In genomic region chrX:136146614-136147319, GRCh38 we compare ENCODE assay signal across 8 cellular contexts. TPM values are rescaled to one million over a fixed set of nuclear protein-coding genes. Genes with fewer than 3 reads are reported as not detected.
DNase-seq lines count a peak whose midpoint lies in the region; ATAC-seq and TF ChIP-seq lines count a peak whose summit lies in the region.

No MANE protein-coding gene starts in this region.

- peak overlapping the region; percentile 76 for H3K4me3 Mint-ChIP-seq in MCF 10A (ENCODE audit: unreplicated experiment)

- no peaks in the 10 kb centered on the region for H3K9me3 ChIP-seq in GM23248 (ENCODE audit: low read depth)
- H3K9me3 ChIP-seq in left lung: no peaks in the 10 kb centered on the region

- no peak overlapping the region for H3K27ac ChIP-seq in GM23248
- peak overlapping the region; percentile 75 for H3K27ac ChIP-seq in RWPE1
- peak overlapping the region in 1 of 2 donors; percentile 61 for H3K27ac ChIP-seq in left lung

- in situ Hi-C loops in GM23248 (cut with MboI): no loop called here

- H3K27me3 ChIP-seq in GM23248 (replicated peaks; ENCODE audit: insufficient read depth) (no peaks in the 10 kb centered on the region), left lung (peaks cover 8 to 14% of the 10 kb centered on the region in 2 donors)

- H3K4me3 ChIP-seq in GM23248 (peak overlapping the region; percentile 68), left lung (peak overlapping the region; percentile 33 to 47)

- peak overlapping the region; percentile 53 for H3K4me2 ChIP-seq in GM23248 (ENCODE audit: unreplicated experiment)

- no peak for TF ChIP-seq CTCF in RWPE1 (conservative IDR thresholded peaks at IDR 0.05; ENCODE audit: low read depth)
- TF ChIP-seq CTCF in MCF 10A (IDR thresholded peaks at IDR 0.05; ENCODE audit: unreplicated experiment): no peak
- no peak for TF ChIP-seq CTCF in left lung (IDR thresholded peaks at IDR 0.05)

- peaks cover 46% of the 10 kb centered on the region for H3K27me3 Mint-ChIP-seq in MCF 10A (ENCODE audit: insufficient read depth, unreplicated experiment)

- H2AFZ ChIP-seq in GM23248: peak overlapping the region; percentile 81

- H3K79me2 ChIP-seq in GM23248 (ENCODE audit: insufficient read depth): no peaks in the 10 kb centered on the region

- H3K9me2 ChIP-seq in GM23248 (ENCODE audit: insufficient read depth): no peaks in the 10 kb centered on the region

- H3K4me1 ChIP-seq in GM23248 (ENCODE audit: insufficient read depth) (no peaks in the 10 kb centered on the region), left lung (no peaks in the 10 kb centered on the region)

- CTCF ChIA-PET in RWPE1 (lab: Yijun Ruan, JAX): no interaction called here
- CTCF ChIA-PET in MCF 10A (lab: Yijun Ruan, JAX): interaction anchor here (0.7 kb wide), 1 partner anchor 116 kb away, joined by 3 read pairs; no protein-coding TSS in a partner anchor

- no peaks in the 10 kb centered on the region for H3K9me3 Mint-ChIP-seq in MCF 10A (ENCODE audit: unreplicated experiment)

- peaks cover 7% of the 10 kb centered on the region for H3K4me1 Mint-ChIP-seq in MCF 10A (ENCODE audit: insufficient read depth, unreplicated experiment)

- peak; percentile 17 for ATAC-seq in left lung

- DNase-seq in GM23248: peak; percentile 25
- DNase-seq in RWPE1 (ENCODE audit: low spot score): no peak
- DNase-seq in MCF 10A (ENCODE audit: unreplicated experiment): peak; percentile 3
- peak in 1 of 2 donors; percentile 66 for DNase-seq in left lung
- peak; percentile 39 for DNase-seq in stimulated activated CD8-positive, alpha-beta memory T cell treated with anti-CD3 and anti-CD28 coated beads, Interleukin-4, amount 100 ng/mL, for 48 hours
- no peak for DNase-seq in COLO668 (lab: John Stamatoyannopoulos, UW; ENCODE audit: unreplicated experiment)
- DNase-seq in T-helper 9 cell: no peak
- DNase-seq in NCI-H2029 treated with DMSO at 0.1 percent for 48 hours (lab: John Stamatoyannopoulos, UW): no peak

- no peaks in the 10 kb centered on the region for H4K20me1 ChIP-seq in GM23248 (ENCODE audit: insufficient read depth)

- H3K9ac ChIP-seq in GM23248: peak overlapping the region; percentile 64

- no peaks in the 10 kb centered on the region for H3K36me3 ChIP-seq in GM23248 (ENCODE audit: low read depth)
- H3K36me3 ChIP-seq in left lung: no peaks in the 10 kb centered on the region

- POLR2A ChIA-PET in RWPE1 (lab: Yijun Ruan, JAX; ENCODE audit: low non-redundant PET): no interaction called here
- POLR2A ChIA-PET in MCF 10A (lab: Yijun Ruan, JAX): interaction anchor here (0.6 to 0.7 kb wide), 2 partner anchors 16 to 56 kb away, joined by 3 read pairs; no protein-coding TSS in a partner anchor

- 2 to 5% methylated on average over 15 to 39 of the region's 60 CpGs for WGBS in GM23248 (ENCODE audit: low coverage in 1 of 2, low lambda C conversion rate in 2 of 2, missing lambda C conversion rate in 2 of 2), 2 experiments

- BruUV-seq in MCF 10A (replicated peaks; lab: Mats Ljungman, UMichigan): no TSS peak

- H3F3A ChIP-seq in GM23248 (ENCODE audit: insufficient read depth): no peaks in the 10 kb centered on the region

- intact Hi-C loops in MCF 10A (cut with micrococcal nuclease) (no loop called here), left lung (cut with DNase I) (no loop called here)

- H3K36me3 Mint-ChIP-seq in MCF 10A (ENCODE audit: insufficient read depth, unreplicated experiment): no peaks in the 10 kb centered on the region

- H3K27ac Mint-ChIP-seq in MCF 10A (ENCODE audit: low read depth, unreplicated experiment): peak overlapping the region; percentile 81

RNA-seq across cellular contexts. Expression of gene FHL1, which starts 0.6 kb away (rescaled TPM):
- 57.5 and 63.2 TPM in 2 replicates for total RNA-seq in GM23248 (2014; rRNA removed; shearing (Covaris generic))
- 55.1 and 55.8 TPM in 2 replicates for polyA plus RNA-seq in GM23248 (2016; fragmentation: Nextera tagmentation; extraction: Ambion mirVana)
- total RNA-seq in MCF 10A (2022) (16.6 and 19.4 TPM in 2 replicates), left lung (100 to 1,000 TPM; 118 to 150 TPM)

Comparison
In these comparisons a context has a peak if more than half of its experiments do, and no peak if none do; other contexts are left out.
1. DNase-seq: peak in GM23248 (single experiment), MCF 10A (single experiment) and stimulated activated CD8-positive, alpha-beta memory T cell treated with anti-CD3 and anti-CD28 coated beads, Interleukin-4, amount 100 ng/mL, for 48 hours (single experiment); none in RWPE1 (single experiment), COLO668 (single experiment), T-helper 9 cell (single experiment) and NCI-H2029 treated with DMSO at 0.1 percent for 48 hours (single experiment).